In genomic region chr18:54277899-54278298, GRCh38 we compare ENCODE assay signal across 21 cellular contexts.
"Had no signal": no experiment of that assay in that cellular context is flagged by ENCODE, and none has a peak within 500 bp of the region (broad histone marks: within the 10 kb centered on the region; RNA-seq: fewer than 3 reads in every experiment).

No MANE protein-coding gene starts in this region.

- H3K4me2 ChIP-seq: smooth muscle cell had no signal

- H3K4me1 ChIP-seq: foreskin keratinocyte, gastroesophageal sphincter, stomach had no signal

- H3K4me3 ChIP-seq: gastroesophageal sphincter, heart right ventricle, lung, mucosa of descending colon, pancreas, smooth muscle cell, stomach, tibial artery had no signal

- H3K27ac ChIP-seq: epithelial cell of prostate, foreskin keratinocyte, gastroesophageal sphincter, heart right ventricle, neutrophil, pancreas, stomach, tibial artery had no signal

- H3K9me3 ChIP-seq: gastroesophageal sphincter, heart right ventricle, mucosa of descending colon, neutrophil, pancreas, stomach, tibial artery had no signal

- H3K27me3 ChIP-seq: foreskin keratinocyte, gastroesophageal sphincter, heart right ventricle, neutrophil, pancreas, stomach, tibial artery had no signal

- DNase-seq: effector CD8-positive, alpha-beta T cell; endodermal cell; foreskin keratinocyte; glutamatergic neuron; heart right ventricle; hippocampal formation; left colon; mucosa of descending colon; naive B cell; pancreas; stimulated activated CD4-positive, alpha-beta T cell treated with anti-CD3 and anti-CD28 coated beads, Interleukin-12 subunit alpha, Interleukin-12 subunit beta, amount 100 ng/mL, for 4 hours; stimulated activated CD4-positive, alpha-beta T cell treated with anti-CD3 and anti-CD28 coated beads, Interleukin-1b, Interleukin-23, amount 100 ng/mL, for 48 hours; stimulated activated CD4-positive, alpha-beta T cell treated with anti-CD3 and anti-CD28 coated beads, Interleukin-4, amount 100 ng/mL, for 1 hour; stimulated activated naive CD4-positive, alpha-beta T cell treated with Interleukin-2 at 50 U/mL for 16 hours; stomach; tibial artery had no signal
